Comparison of ENCODE assay signal across 8 cellular contexts in the genomic region with DNA sequence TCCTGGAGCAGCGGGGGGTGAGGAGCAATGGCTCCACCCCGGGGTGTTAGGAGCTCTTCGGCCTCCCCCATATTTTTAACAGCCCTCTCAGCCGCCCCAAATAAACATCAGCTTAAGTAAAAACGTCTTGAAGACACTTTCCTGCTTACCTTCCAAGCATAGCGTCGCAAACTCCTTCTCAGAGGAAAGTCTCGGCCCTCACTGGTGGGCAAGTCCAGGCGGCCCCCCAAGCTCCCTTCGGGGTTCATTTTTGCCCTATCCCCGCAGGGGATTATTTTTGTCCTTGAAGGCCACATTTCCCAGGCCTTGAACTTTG. TPM values are rescaled to one million over a fixed set of nuclear protein-coding genes. Genes with fewer than 3 reads are reported as not detected.
A peak's percentile ranks its signal among the peaks of the same experiment; 100 is the strongest.
DNase-seq lines count a peak whose midpoint lies in the region; ATAC-seq and TF ChIP-seq lines count a peak whose summit lies in the region.

No MANE protein-coding gene starts in this region.

- H3F3A ChIP-seq in SK-N-SH (replicated peaks; ENCODE audit: insufficient read depth): no peaks in the 10 kb centered on the region

- no peak for DNase-seq in SK-N-SH
- DNase-seq in activated B cell treated with CpG ODN at 0.5 μM for 24 hours: no peak
- no peak for DNase-seq in cortex of kidney (lab: John Stamatoyannopoulos, UW)
- DNase-seq in mucosa of gallbladder (ENCODE audit: low spot score): no peak
- no peak for DNase-seq in KG1 (lab: John Stamatoyannopoulos, UW)

- H3K27me3 ChIP-seq in SK-N-SH (ENCODE audit: insufficient read depth): no peaks in the 10 kb centered on the region
- peaks cover 14% of the 10 kb centered on the region for H3K27me3 ChIP-seq in iPS-20b (ENCODE audit: insufficient read depth, low read length)
- no peaks in the 10 kb centered on the region for H3K27me3 ChIP-seq in subcutaneous abdominal adipose tissue (ENCODE audit: control insufficient read depth in 5 of 5, insufficient read depth in 4 of 5, low read length in 5 of 5)

- no peaks in the 10 kb centered on the region for H3K9me3 Mint-ChIP-seq in activated B cell treated with CpG ODN at 0.5 μM for 24 hours

- TF ChIP-seq CTCF in SK-N-SH (IDR thresholded peaks at IDR 0.05): no peak
- no peak for TF ChIP-seq CTCF in activated B cell treated with CpG ODN at 0.5 μM for 24 hours (IDR thresholded peaks at IDR 0.05)

- ATAC-seq in SK-N-SH treated with all-trans-retinoic acid at 6 μM for 48 hours (no peak), activated B cell treated with CpG ODN at 0.5 μM for 24 hours (ENCODE audit: low read depth) (no peak)

- no peak for TF ChIP-seq EP300 in SK-N-SH (IDR thresholded peaks at IDR 0.05; ENCODE audit: borderline replicate concordance in 1 of 2, low read depth in 1 of 2, low read length in 1 of 2)

- no peaks in the 10 kb centered on the region for H3K27me3 Mint-ChIP-seq in activated B cell treated with CpG ODN at 0.5 μM for 24 hours

- no peaks in the 10 kb centered on the region for H3K9me2 ChIP-seq in SK-N-SH

- H3K9me3 ChIP-seq in SK-N-SH (no peaks in the 10 kb centered on the region), iPS-20b (ENCODE audit: insufficient read depth, low read depth, low read length) (no peaks in the 10 kb centered on the region), subcutaneous abdominal adipose tissue (ENCODE audit: control insufficient read depth in 5 of 5, low read length in 5 of 5) (no peaks in the 10 kb centered on the region)

- H3K27ac ChIP-seq in SK-N-SH (ENCODE audit: low read depth in 2 of 2, low read length in 1 of 2): no peak overlapping the region; a peak in 1 of 4 replicates
- no peak overlapping the region for H3K27ac ChIP-seq in iPS-20b (ENCODE audit: low read length)
- no peak overlapping the region for H3K27ac ChIP-seq in subcutaneous abdominal adipose tissue (ENCODE audit: low read depth, low read length)

- H3K4me3 Mint-ChIP-seq in activated B cell treated with CpG ODN at 0.5 μM for 24 hours: peak overlapping the region; percentile 92

- H4K20me1 ChIP-seq in SK-N-SH (ENCODE audit: insufficient read depth): no peaks in the 10 kb centered on the region

- H3K36me3 ChIP-seq in SK-N-SH (replicated peaks in 1 of 2; ENCODE audit: control insufficient read depth in 1 of 2, insufficient read depth in 2 of 2, low read length in 1 of 2): peaks cover 0 to 18% of the 10 kb centered on the region in 2 experiments
- peaks cover 40% of the 10 kb centered on the region for H3K36me3 ChIP-seq in iPS-20b (ENCODE audit: insufficient read depth, low read depth, low read length)
- H3K36me3 ChIP-seq in subcutaneous abdominal adipose tissue (ENCODE audit: control insufficient read depth in 5 of 5, insufficient read depth in 5 of 5, low read length in 5 of 5): peaks cover 0 to 25% (median 10%) of the 10 kb centered on the region in 5 donors

- H3K36me3 Mint-ChIP-seq in activated B cell treated with CpG ODN at 0.5 μM for 24 hours (ENCODE audit: low read depth): peaks cover 47% of the 10 kb centered on the region

- H3K9ac ChIP-seq in SK-N-SH: peak overlapping the region; percentile 54; the same call in 1 of the 2 replicates
- H3K9ac ChIP-seq in iPS-20b (ENCODE audit: low read depth, low read length): peak overlapping the region; percentile 69; the same call in 1 of the 2 replicates
- H3K9ac ChIP-seq in subcutaneous abdominal adipose tissue (ENCODE audit: low read length in 5 of 5): peak overlapping the region in 4 of 5 donors; percentile 26 to 74 (median 51)

- peaks cover 0 to 16% of the 10 kb centered on the region in 2 experiments; a peak in 1 of 4 replicates for H3K4me1 ChIP-seq in SK-N-SH (ENCODE audit: control insufficient read depth in 1 of 2, insufficient read depth in 2 of 2, low read depth in 1 of 2, low read length in 1 of 2)
- peaks cover 15% of the 10 kb centered on the region for H3K4me1 ChIP-seq in iPS-20b (ENCODE audit: insufficient read depth, low read length)
- peaks cover 8 to 80% (median 55%) of the 10 kb centered on the region in 5 donors for H3K4me1 ChIP-seq in subcutaneous abdominal adipose tissue (ENCODE audit: control insufficient read depth in 5 of 5, insufficient read depth in 5 of 5, low read length in 5 of 5)

- peaks cover 14% of the 10 kb centered on the region for H3K79me2 ChIP-seq in SK-N-SH (ENCODE audit: insufficient read depth)

- POLR2A ChIA-PET in SK-N-SH (lab: Yijun Ruan, JAX): interaction anchor here (1.1 to 1.4 kb wide), 2 partner anchors 13 to 49 kb away, joined by 3 read pairs; no protein-coding TSS in a partner anchor
- POLR2A ChIA-PET in activated B cell treated with CpG ODN at 0.5 μM for 24 hours (lab: Charles Lee): interaction anchor here (1.2 to 7.3 kb wide), 15 partner anchors 9 to 1259 kb away, joined by 3 to 244 read pairs (median 14); a partner anchor contains a TSS

- no peak overlapping the region for H2AFZ ChIP-seq in SK-N-SH (ENCODE audit: low read depth)

- H3K4me3 ChIP-seq in SK-N-SH (ENCODE audit: low read depth in 2 of 2, low read length in 1 of 2) (peak overlapping the region; percentile 64 to 86), iPS-20b (ENCODE audit: low read length) (peak overlapping the region; percentile 84), subcutaneous abdominal adipose tissue (ENCODE audit: low read depth in 1 of 5, low read length in 5 of 5) (peak overlapping the region; percentile 48 to 79 (median 61))

- CTCF ChIA-PET in SK-N-SH (lab: Yijun Ruan, JAX): interaction anchor here (0.6 to 2.9 kb wide), 6 partner anchors 10 to 1447 kb away, joined by 3 to 14 read pairs (median 3); no protein-coding TSS in a partner anchor
- CTCF ChIA-PET in activated B cell treated with CpG ODN at 0.5 μM for 24 hours (lab: Charles Lee): interaction anchor here (0.7 to 1.8 kb wide), 4 partner anchors 9 to 107 kb away, joined by 3 to 5 read pairs (median 4); no protein-coding TSS in a partner anchor

- peak overlapping the region; percentile 93 for H3K4me2 ChIP-seq in SK-N-SH

- peaks cover 73% of the 10 kb centered on the region for H3K4me1 Mint-ChIP-seq in activated B cell treated with CpG ODN at 0.5 μM for 24 hours

- no peak for TF ChIP-seq RAD21 in SK-N-SH (IDR thresholded peaks at IDR 0.05; ENCODE audit: low read length)

- 24% methylated on average over 11 of the region's 11 CpGs for WGBS in SK-N-SH (ENCODE audit: low lambda C conversion rate)

- intact Hi-C loops in activated B cell treated with CpG ODN at 0.5 μM for 24 hours (cut with micrococcal nuclease): loop anchor here (1.0 to 10.0 kb wide), 7 partner anchors 9 to 1773 kb away; a partner anchor contains a TSS

- H3K27ac Mint-ChIP-seq in activated B cell treated with CpG ODN at 0.5 μM for 24 hours: peak overlapping the region; percentile 91

TF ChIP-seq in SK-N-SH, 30 proteins besides CTCF, POLR2A, EP300 and RAD21 (continues in another document):
- TF ChIP-seq MEF2A (IDR thresholded peaks at IDR 0.05; ENCODE audit: borderline replicate concordance, low read depth): no peak
- TF ChIP-seq NRF1 (IDR thresholded peaks at IDR 0.05; ENCODE audit: low read depth, low read length): no peak
- TF ChIP-seq, protein P1, sequence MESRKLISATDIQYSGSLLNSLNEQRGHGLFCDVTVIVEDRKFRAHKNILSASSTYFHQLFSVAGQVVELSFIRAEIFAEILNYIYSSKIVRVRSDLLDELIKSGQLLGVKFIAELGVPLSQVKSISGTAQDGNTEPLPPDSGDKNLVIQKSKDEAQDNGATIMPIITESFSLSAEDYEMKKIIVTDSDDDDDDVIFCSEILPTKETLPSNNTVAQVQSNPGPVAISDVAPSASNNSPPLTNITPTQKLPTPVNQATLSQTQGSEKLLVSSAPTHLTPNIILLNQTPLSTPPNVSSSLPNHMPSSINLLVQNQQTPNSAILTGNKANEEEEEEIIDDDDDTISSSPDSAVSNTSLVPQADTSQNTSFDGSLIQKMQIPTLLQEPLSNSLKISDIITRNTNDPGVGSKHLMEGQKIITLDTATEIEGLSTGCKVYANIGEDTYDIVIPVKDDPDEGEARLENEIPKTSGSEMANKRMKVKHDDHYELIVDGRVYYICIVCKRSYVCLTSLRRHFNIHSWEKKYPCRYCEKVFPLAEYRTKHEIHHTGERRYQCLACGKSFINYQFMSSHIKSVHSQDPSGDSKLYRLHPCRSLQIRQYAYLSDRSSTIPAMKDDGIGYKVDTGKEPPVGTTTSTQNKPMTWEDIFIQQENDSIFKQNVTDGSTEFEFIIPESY (IDR thresholded peaks at IDR 0.05; ENCODE audit: borderline replicate concordance, low read depth): no peak
- TF ChIP-seq FOSL2 (IDR thresholded peaks at IDR 0.05; ENCODE audit: borderline replicate concordance, low read depth): no peak
- no peak for TF ChIP-seq GATA2 (CRISPR knock-in tag; IDR thresholded peaks at IDR 0.05)

TF ChIP-seq in SK-N-SH treated with all-trans-retinoic acid at 6 μM for 48 hours, 23 proteins besides CTCF, POLR2A, EP300 and RAD21 (continues in another document):
- TF ChIP-seq, protein P2, sequence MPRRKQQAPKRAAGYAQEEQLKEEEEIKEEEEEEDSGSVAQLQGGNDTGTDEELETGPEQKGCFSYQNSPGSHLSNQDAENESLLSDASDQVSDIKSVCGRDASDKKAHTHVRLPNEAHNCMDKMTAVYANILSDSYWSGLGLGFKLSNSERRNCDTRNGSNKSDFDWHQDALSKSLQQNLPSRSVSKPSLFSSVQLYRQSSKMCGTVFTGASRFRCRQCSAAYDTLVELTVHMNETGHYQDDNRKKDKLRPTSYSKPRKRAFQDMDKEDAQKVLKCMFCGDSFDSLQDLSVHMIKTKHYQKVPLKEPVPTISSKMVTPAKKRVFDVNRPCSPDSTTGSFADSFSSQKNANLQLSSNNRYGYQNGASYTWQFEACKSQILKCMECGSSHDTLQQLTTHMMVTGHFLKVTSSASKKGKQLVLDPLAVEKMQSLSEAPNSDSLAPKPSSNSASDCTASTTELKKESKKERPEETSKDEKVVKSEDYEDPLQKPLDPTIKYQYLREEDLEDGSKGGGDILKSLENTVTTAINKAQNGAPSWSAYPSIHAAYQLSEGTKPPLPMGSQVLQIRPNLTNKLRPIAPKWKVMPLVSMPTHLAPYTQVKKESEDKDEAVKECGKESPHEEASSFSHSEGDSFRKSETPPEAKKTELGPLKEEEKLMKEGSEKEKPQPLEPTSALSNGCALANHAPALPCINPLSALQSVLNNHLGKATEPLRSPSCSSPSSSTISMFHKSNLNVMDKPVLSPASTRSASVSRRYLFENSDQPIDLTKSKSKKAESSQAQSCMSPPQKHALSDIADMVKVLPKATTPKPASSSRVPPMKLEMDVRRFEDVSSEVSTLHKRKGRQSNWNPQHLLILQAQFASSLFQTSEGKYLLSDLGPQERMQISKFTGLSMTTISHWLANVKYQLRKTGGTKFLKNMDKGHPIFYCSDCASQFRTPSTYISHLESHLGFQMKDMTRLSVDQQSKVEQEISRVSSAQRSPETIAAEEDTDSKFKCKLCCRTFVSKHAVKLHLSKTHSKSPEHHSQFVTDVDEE (CRISPR knock-in tag; IDR thresholded peaks at IDR 0.05): no peak

RNA-seq across cellular contexts. Expression of a gene that starts 0.9 kb away (rescaled TPM):
- polyA plus RNA-seq in SK-N-SH (2012; rRNA removed): 8.8 and 11.5 TPM in 2 replicates
- 6.7 and 10.6 TPM in 2 replicates for polyA plus RNA-seq in SK-N-SH (2012; cell fraction: cytosol; rRNA removed)
- polyA plus RNA-seq in SK-N-SH (2012; cell fraction: nucleus; rRNA removed): 8.7 and 11.0 TPM in 2 replicates
- total RNA-seq in activated B cell treated with CpG ODN at 0.5 μM for 24 hours (69.6 and 70.7 TPM in 2 replicates), mucosa of gallbladder (21.9 TPM)

RNA-seq across cellular contexts. Expression of a gene that starts 41.0 kb away (rescaled TPM):
- polyA plus RNA-seq in SK-N-SH (2012; rRNA removed): 57.5 and 82.4 TPM in 2 replicates
- polyA plus RNA-seq in SK-N-SH (2012; cell fraction: cytosol; rRNA removed): 69.1 and 85.4 TPM in 2 replicates
- polyA plus RNA-seq in SK-N-SH (2012; cell fraction: nucleus; rRNA removed): 94.1 and 101 TPM in 2 replicates
- total RNA-seq in activated B cell treated with CpG ODN at 0.5 μM for 24 hours (35.7 and 36.6 TPM in 2 replicates), mucosa of gallbladder (20.9 TPM)
